15 cellular contexts compared by ENCODE assay signal in the genomic region with DNA sequence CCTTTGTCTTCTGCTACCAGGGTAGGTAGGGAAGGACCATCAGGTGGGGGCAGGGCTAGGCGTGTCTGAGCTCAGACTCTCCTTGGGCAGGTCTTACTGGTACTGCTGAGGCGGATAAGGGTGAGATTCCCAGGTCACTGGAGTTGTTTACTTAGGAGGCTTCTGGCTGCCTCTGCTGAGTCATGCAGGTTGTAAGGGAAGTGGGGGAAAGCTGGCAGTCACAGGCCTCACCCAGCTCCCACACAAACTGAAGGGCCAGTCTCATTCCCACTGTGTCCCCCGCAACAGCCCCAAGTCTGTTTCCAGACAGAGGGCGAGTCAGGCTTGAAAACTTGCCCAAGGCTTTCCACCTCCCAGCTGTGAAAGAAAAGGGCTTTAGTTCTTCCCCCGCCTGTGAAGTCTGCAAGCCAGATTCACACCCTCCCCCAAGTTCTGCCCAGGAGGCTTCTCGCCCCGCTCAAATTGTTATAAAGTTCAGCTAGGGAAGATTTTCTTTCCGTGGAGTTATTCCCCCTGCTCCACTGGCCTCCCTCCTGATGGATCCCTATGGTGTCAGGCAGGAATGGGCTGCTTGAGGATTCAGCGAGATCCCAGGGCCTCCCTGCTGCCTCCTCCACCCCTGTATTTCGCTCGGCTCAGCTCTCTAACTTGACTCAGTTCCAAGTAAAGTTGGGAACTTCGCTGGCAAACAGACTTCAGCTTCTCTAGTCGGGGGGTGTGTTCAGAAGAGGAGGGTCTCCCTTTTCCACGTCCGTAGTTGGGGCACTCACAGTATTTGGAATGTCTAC.
A peak's percentile ranks its signal among the peaks of the same experiment; 100 is the strongest.
DNase-seq lines count a peak whose midpoint lies in the region; ATAC-seq and TF ChIP-seq lines count a peak whose summit lies in the region.
"Had no signal": no experiment of that assay in that cellular context is flagged by ENCODE, and none has a peak within 500 bp of the region (broad histone marks: within the 10 kb centered on the region; RNA-seq: fewer than 3 reads in every experiment).

No MANE protein-coding gene starts in this region.

- peaks cover 19 to 33% of the 10 kb centered on the region in 2 experiments for H3K4me1 ChIP-seq in HCT116 (ENCODE audit: control insufficient read depth in 1 of 2, insufficient read depth in 2 of 2, low read length in 2 of 2)
- peaks cover 8% of the 10 kb centered on the region for H3K4me1 ChIP-seq in RWPE2 (ENCODE audit: insufficient read depth, poor library complexity, severe bottlenecking)
- H3K4me1 ChIP-seq in trophoblast cell (ENCODE audit: control insufficient read depth in 1 of 2, insufficient read depth in 2 of 2, low read length in 2 of 2): peaks cover 9 to 10% of the 10 kb centered on the region in 2 experiments
- no peaks in the 10 kb centered on the region for H3K4me1 ChIP-seq in upper lobe of left lung
- no peaks in the 10 kb centered on the region for H3K4me1 ChIP-seq in prostate gland (replicated peaks)
- H3K4me1 ChIP-seq in vagina: peaks cover 4% of the 10 kb centered on the region
- H3K4me1 ChIP-seq: BLaER1 had no signal

- H2BK12ac ChIP-seq in trophoblast cell (ENCODE audit: low read length): peak overlapping the region; percentile 96

- H3K36me3 ChIP-seq in HCT116 (ENCODE audit: control insufficient read depth in 1 of 2, insufficient read depth in 2 of 2, low read length in 2 of 2) (no peaks in the 10 kb centered on the region), RWPE2 (ENCODE audit: low read depth) (no peaks in the 10 kb centered on the region), trophoblast cell (ENCODE audit: control insufficient read depth in 1 of 2, insufficient read depth in 2 of 2, low read length in 2 of 2) (no peaks in the 10 kb centered on the region), upper lobe of left lung (no peaks in the 10 kb centered on the region), prostate gland (no peaks in the 10 kb centered on the region), vagina (no peaks in the 10 kb centered on the region)
- H3K36me3 ChIP-seq: BLaER1 had no signal

- no peaks in the 10 kb centered on the region for H3K27me3 ChIP-seq in HCT116 (ENCODE audit: insufficient read depth, low read length)
- no peaks in the 10 kb centered on the region for H3K27me3 ChIP-seq in RWPE2 (ENCODE audit: insufficient read depth, poor library complexity, severe bottlenecking)
- H3K27me3 ChIP-seq in trophoblast cell (ENCODE audit: insufficient read depth, low read length): no peaks in the 10 kb centered on the region
- no peaks in the 10 kb centered on the region for H3K27me3 ChIP-seq in upper lobe of left lung
- no peaks in the 10 kb centered on the region for H3K27me3 ChIP-seq in prostate gland (replicated peaks; ENCODE audit: insufficient read depth)
- H3K27me3 ChIP-seq in vagina: no peaks in the 10 kb centered on the region
- H3K27me3 ChIP-seq: BLaER1 had no signal

- H3K4ac ChIP-seq in trophoblast cell (ENCODE audit: low read depth, low read length): peak overlapping the region; percentile 75

- no peak for TF ChIP-seq EP300 in upper lobe of left lung (IDR thresholded peaks at IDR 0.05)

- TF ChIP-seq CTCF in HCT116 (IDR thresholded peaks at IDR 0.05 in 2 of 3, conservative IDR thresholded peaks at IDR 0.05 in 1 of 3; ENCODE audit: borderline replicate concordance in 1 of 3, insufficient read depth in 1 of 3, low read depth in 2 of 3, low read length in 2 of 3): no peak
- no peak for TF ChIP-seq CTCF in RWPE2 (IDR thresholded peaks at IDR 0.05; ENCODE audit: poor library complexity, severe bottlenecking)
- TF ChIP-seq CTCF in upper lobe of left lung (IDR thresholded peaks at IDR 0.05): no peak
- TF ChIP-seq CTCF in prostate gland (IDR thresholded peaks at IDR 0.05): no peak
- no peak for TF ChIP-seq CTCF in vagina (IDR thresholded peaks at IDR 0.05)

- no peaks in the 10 kb centered on the region for H4K20me1 ChIP-seq in HCT116 (ENCODE audit: insufficient read depth)
- H4K20me1 ChIP-seq: BLaER1 had no signal

- H2BK5ac ChIP-seq in trophoblast cell (ENCODE audit: low read depth, low read length, poor library complexity): peak overlapping the region; percentile 84

- H3K9me3 ChIP-seq in HCT116 (ENCODE audit: control insufficient read depth in 1 of 2, insufficient read depth in 1 of 2, low read depth in 1 of 2, low read length in 2 of 2) (no peaks in the 10 kb centered on the region), RWPE2 (ENCODE audit: severe bottlenecking) (no peaks in the 10 kb centered on the region), trophoblast cell (ENCODE audit: insufficient read depth, low read depth, low read length) (no peaks in the 10 kb centered on the region), upper lobe of left lung (no peaks in the 10 kb centered on the region), prostate gland (no peaks in the 10 kb centered on the region), vagina (no peaks in the 10 kb centered on the region)
- H3K9me3 ChIP-seq: BLaER1 had no signal

- H3K14ac ChIP-seq in trophoblast cell (ENCODE audit: low read length): peak overlapping the region; percentile 80

- no peak for TF ChIP-seq POLR2A in HCT116 (IDR thresholded peaks at IDR 0.05; ENCODE audit: borderline replicate concordance, extremely low read depth, insufficient read depth, insufficient read length)
- TF ChIP-seq POLR2A in upper lobe of left lung (IDR thresholded peaks at IDR 0.05): no peak
- no peak for TF ChIP-seq POLR2A in prostate gland (IDR thresholded peaks at IDR 0.05)
- TF ChIP-seq POLR2A in vagina (IDR thresholded peaks at IDR 0.05): no peak

- POLR2A ChIA-PET in HCT116 (lab: Charles Lee): no interaction called here

- peaks cover 13% of the 10 kb centered on the region for H3K79me1 ChIP-seq in trophoblast cell (ENCODE audit: low read length)

- TF ChIP-seq RAD21 in HCT116 (IDR thresholded peaks at IDR 0.05; ENCODE audit: low read depth): no peak

- DNase-seq in HCT116 (ENCODE audit: low read depth, low spot score) (peak; percentile 54), RWPE2 (ENCODE audit: low spot score) (peak; percentile 40), epithelial cell of prostate (ENCODE audit: low read depth, low spot score) (peak; percentile 33), trophoblast cell (no peak), upper lobe of left lung (no peak), NCI-H2171 treated with DMSO at 0.1 percent for 48 hours (lab: John Stamatoyannopoulos, UW) (no peak), prostate gland (ENCODE audit: low spot score) (no peak), vagina (ENCODE audit: extremely low spot score in 2 of 2) (no peak)
- DNase-seq: activated naive CD8-positive, alpha-beta T cell treated with anti-CD3 and anti-CD28 coated beads, Interleukin-2, amount 50 U/mL, for 24 hours; activated T-cell treated with anti-CD3 and anti-CD28 coated beads, Interleukin-2, amount 50 U/mL, for 4 hours; NCI-H1105 treated with DMSO at 0.1 percent for 48 hours; NCI-H510A; stimulated activated CD4-positive, alpha-beta T cell treated with anti-CD3 and anti-CD28 coated beads, Interleukin-2, amount 100 ng/mL, for 24 hours; T-helper 9 cell had no signal

- H4K12ac ChIP-seq in trophoblast cell (ENCODE audit: low read depth, low read length): peak overlapping the region; percentile 88

- RAD21 ChIA-PET in HCT116 (lab: Charles Lee; ENCODE audit: low non-redundant PET in 1 of 2, low total read pairs in 2 of 2, uncharacterized antibody in 2 of 2, unreplicated experiment in 2 of 2): no interaction called here

- H2BK120ac ChIP-seq in trophoblast cell (ENCODE audit: insufficient read depth, low read length, poor library complexity): peak overlapping the region; percentile 80

- no CpG with 5 or more reads among the region's 15 CpGs for WGBS in trophoblast cell (ENCODE audit: extremely low coverage, insufficient coverage, insufficient read length)
- WGBS in upper lobe of left lung, 2 donors: 79 to 85% methylated on average over 12 to 15 of the region's 15 CpGs
- 84% methylated on average over 15 of the region's 15 CpGs for WGBS in prostate gland

- H2AK5ac ChIP-seq in trophoblast cell (ENCODE audit: low read length): peak overlapping the region; percentile 92

- H4K8ac ChIP-seq in trophoblast cell (ENCODE audit: low read depth, low read length): peak overlapping the region; percentile 91

- H3K79me2 ChIP-seq in HCT116 (ENCODE audit: insufficient read depth, low read length) (no peaks in the 10 kb centered on the region), trophoblast cell (ENCODE audit: control insufficient read depth, insufficient read depth, low read length, poor library complexity) (no peaks in the 10 kb centered on the region)

- intact Hi-C loops in HCT116 (cut with micrococcal nuclease): no loop called here
- intact Hi-C loops in prostate gland (cut with DNase I): no loop called here
- intact Hi-C loops in vagina (cut with DNase I): no loop called here

- no peak overlapping the region for H3K23ac ChIP-seq in trophoblast cell (ENCODE audit: low read length)

- H3K9ac ChIP-seq in HCT116 (ENCODE audit: low read length): peak overlapping the region; percentile 38
- H3K9ac ChIP-seq in trophoblast cell (ENCODE audit: low read length): no peak overlapping the region
- H3K9ac ChIP-seq: BLaER1 had no signal

- H4K91ac ChIP-seq in trophoblast cell (ENCODE audit: low read depth, low read length): peak overlapping the region; percentile 98

- BruUV-seq in HCT116 (replicated peaks; lab: Mats Ljungman, UMichigan): no TSS peak

- H3K27ac ChIP-seq in HCT116 (ENCODE audit: low read depth, low read length) (peak overlapping the region; percentile 63), RWPE2 (ENCODE audit: poor library complexity, severe bottlenecking) (no peak overlapping the region), epithelial cell of prostate (peak overlapping the region; percentile 31), trophoblast cell (ENCODE audit: low read depth, low read length) (peak overlapping the region; percentile 72), upper lobe of left lung (no peak overlapping the region), prostate gland (no peak overlapping the region), vagina (no peak overlapping the region)
- H3K27ac ChIP-seq: BLaER1 had no signal

- H3K18ac ChIP-seq in trophoblast cell (ENCODE audit: low read length): peak overlapping the region; percentile 71

- H2AFZ ChIP-seq in HCT116 (ENCODE audit: low read depth, low read length, poor library complexity, severe bottlenecking) (no peak overlapping the region), trophoblast cell (ENCODE audit: insufficient read depth, low read length, poor library complexity) (peak overlapping the region; percentile 86)

- no peaks in the 10 kb centered on the region for H3K9me2 ChIP-seq in HCT116 (ENCODE audit: insufficient read depth)

- H3K4me2 ChIP-seq in HCT116 (ENCODE audit: low read length) (peak overlapping the region; percentile 62), trophoblast cell (ENCODE audit: low read length) (no peak overlapping the region)
- H3K4me2 ChIP-seq: BLaER1 had no signal

- CTCF ChIA-PET in HCT116 (lab: Charles Lee): no interaction called here

- ATAC-seq in HCT116: peak; percentile 86
- ATAC-seq in RWPE2 (ENCODE audit: low read depth): peak; percentile 38; the same call in 2 of the 3 replicates
- ATAC-seq in upper lobe of left lung (ENCODE audit: low FRiP score in 2 of 2): no peak
- ATAC-seq: activated naive CD8-positive, alpha-beta T cell treated with anti-CD3 and anti-CD28 coated beads, Interleukin-2, amount 50 U/mL, for 24 hours; activated T-cell treated with anti-CD3 and anti-CD28 coated beads, Interleukin-2, amount 50 U/mL, for 4 hours had no signal

- peak overlapping the region in 1 of 2 experiments; percentile 25; a peak in 2 of 4 replicates for H3K4me3 ChIP-seq in HCT116 (replicated peaks in 1 of 2; ENCODE audit: low read depth in 1 of 2, low read length in 2 of 2)
- H3K4me3 ChIP-seq in RWPE2 (ENCODE audit: severe bottlenecking): no peak overlapping the region
- H3K4me3 ChIP-seq in trophoblast cell (ENCODE audit: low read depth, low read length): no peak overlapping the region
- no peak overlapping the region for H3K4me3 ChIP-seq in upper lobe of left lung
- H3K4me3 ChIP-seq in prostate gland: no peak overlapping the region
- H3K4me3 ChIP-seq in vagina: no peak overlapping the region
- H3K4me3 ChIP-seq: BLaER1 had no signal

Comparison
In these comparisons a context has a peak if more than half of its experiments do, and no peak if none do; other contexts are left out.
1. ATAC-seq: peak in HCT116 (single experiment) and RWPE2 (single experiment); none in upper lobe of left lung (0 of 2).
2. DNase-seq: peak in HCT116 (single experiment), RWPE2 (single experiment) and epithelial cell of prostate (single experiment); none in trophoblast cell (0 of 2), upper lobe of left lung (0 of 2), NCI-H2171 treated with DMSO at 0.1 percent for 48 hours (single experiment), prostate gland (single experiment) and vagina (0 of 2).
3. H3K27ac ChIP-seq: peak in HCT116 (single experiment), epithelial cell of prostate (single experiment) and trophoblast cell (single experiment); none in RWPE2 (single experiment), upper lobe of left lung (0 of 4), prostate gland (0 of 2) and vagina (single experiment).